ENCODE assay signal across 30 cellular contexts in genomic region chr7:11807000-11807399, GRCh38. TPM values are rescaled to one million over a fixed set of nuclear protein-coding genes. Genes with fewer than 3 reads are reported as not detected.
"Had no signal": no experiment of that assay in that cellular context is flagged by ENCODE, and none has a peak within 500 bp of the region (broad histone marks: within the 10 kb centered on the region; RNA-seq: fewer than 3 reads in every experiment).

No MANE protein-coding gene starts in this region.

- H3K27ac ChIP-seq: coronary artery, dorsolateral prefrontal cortex, epithelial cell of prostate, esophagus squamous epithelium, gastrocnemius medialis, heart right ventricle, left lung, lower lobe of right lung had no signal

- FAIRE-seq: endometrium, islet of Langerhans, keratinocyte had no signal

- DNase-seq: dermis blood vessel endothelial cell; dorsolateral prefrontal cortex; effector CD4-positive, alpha-beta T cell; effector memory CD8-positive, alpha-beta T cell; endodermal cell; erythroblast; esophagus squamous epithelium; foreskin fibroblast; foreskin melanocyte; gastrocnemius medialis; glutamatergic neuron; head of caudate nucleus; heart right ventricle; hippocampal formation; left cardiac atrium; left lung; left ventricle myocardium superior; lower lobe of right lung; mesenchymal stem cell; mucosa of descending colon; naive B cell; naive thymus-derived CD8-positive, alpha-beta T cell had no signal

- H3K4me3 Mint-ChIP-seq: effector memory CD8-positive, alpha-beta T cell; endodermal cell; mesothelial cell of epicardium; naive B cell; naive thymus-derived CD8-positive, alpha-beta T cell had no signal

- H3K9me3 Mint-ChIP-seq: effector memory CD8-positive, alpha-beta T cell; endodermal cell; mesothelial cell of epicardium; naive B cell; naive thymus-derived CD8-positive, alpha-beta T cell had no signal

- H3K9me3 ChIP-seq: esophagus squamous epithelium, gastrocnemius medialis, heart right ventricle, left lung, lower lobe of right lung, mucosa of descending colon had no signal

- H3K4me1 ChIP-seq: esophagus squamous epithelium, gastrocnemius medialis, heart right ventricle, left lung, lower lobe of right lung had no signal

- ATAC-seq: effector memory CD8-positive, alpha-beta T cell; esophagus mucosa; gastrocnemius medialis; heart right ventricle; left cardiac atrium; left lung; left ventricle myocardium superior; lower lobe of right lung; mucosa of descending colon; naive thymus-derived CD8-positive, alpha-beta T cell had no signal

- H3K27me3 ChIP-seq: dorsolateral prefrontal cortex, esophagus squamous epithelium, gastrocnemius medialis, heart right ventricle, left lung had no signal

- H3K27me3 Mint-ChIP-seq: effector memory CD8-positive, alpha-beta T cell; naive thymus-derived CD8-positive, alpha-beta T cell had no signal

- H3K27ac Mint-ChIP-seq: effector memory CD8-positive, alpha-beta T cell; endodermal cell; mesothelial cell of epicardium; naive B cell; naive thymus-derived CD8-positive, alpha-beta T cell had no signal

- H3K4me3 ChIP-seq: coronary artery, dorsolateral prefrontal cortex, esophagus squamous epithelium, gastrocnemius medialis, heart right ventricle, left lung, lower lobe of right lung, mucosa of descending colon had no signal

- H3K36me3 ChIP-seq: esophagus squamous epithelium, gastrocnemius medialis, heart right ventricle, left lung, lower lobe of right lung had no signal

- H3K36me3 Mint-ChIP-seq: mesothelial cell of epicardium; naive B cell; naive thymus-derived CD8-positive, alpha-beta T cell had no signal

- H3K4me1 Mint-ChIP-seq: mesothelial cell of epicardium; naive B cell; naive thymus-derived CD8-positive, alpha-beta T cell had no signal

RNA-seq across cellular contexts. Expression of gene THSD7A, which starts 25.0 kb away (rescaled TPM):
- total RNA-seq: myocyte; naive thymus-derived CD8-positive, alpha-beta T cell had no signal
- polyA plus RNA-seq: keratinocyte; naive thymus-derived CD8-positive, alpha-beta T cell had no signal
